Comparison of ENCODE assay signal across 9 cellular contexts in genomic region chr6:125985522-125985921, GRCh38. TPM values are rescaled to one million over a fixed set of nuclear protein-coding genes. Genes with fewer than 3 reads are reported as not detected.
DNase-seq lines count a peak whose midpoint lies in the region; ATAC-seq, FAIRE-seq and TF ChIP-seq lines count a peak whose summit lies in the region.
"Had no signal": no experiment of that assay in that cellular context is flagged by ENCODE, and none has a peak within 500 bp of the region (broad histone marks: within the 10 kb centered on the region; RNA-seq: fewer than 3 reads in every experiment).

No MANE protein-coding gene starts in this region.

- H3K56ac ChIP-seq in H1 (replicated peaks; ENCODE audit: insufficient read length, low read depth, low read length), result no peak overlapping the region

- H3K27me3 ChIP-seq in Caco-2 (replicated peaks; ENCODE audit: control insufficient read depth, insufficient read depth, low read length) (no peaks in the 10 kb centered on the region), MG63 (no peaks in the 10 kb centered on the region), H1 (replicated peaks in 1 of 4; ENCODE audit: control insufficient read depth in 3 of 4, extremely low read depth in 1 of 4, insufficient read depth in 3 of 4, low read length in 3 of 4) (no peaks in the 10 kb centered on the region)

- no peaks in the 10 kb centered on the region for H4K20me1 ChIP-seq in H1 (replicated peaks in 1 of 2; ENCODE audit: control insufficient read depth in 1 of 2, insufficient read depth in 2 of 2, low read length in 2 of 2)

- in situ Hi-C loops in KBM-7 (cut with MboI; ENCODE audit: low pct_unique_long_range_greater_than_20kb, low sequenced_read_pairs), result no loop called here

- H3K36me3 Mint-ChIP-seq in Caco-2 (ENCODE audit: insufficient read depth, unreplicated experiment) (no peaks in the 10 kb centered on the region), osteocyte (ENCODE audit: unreplicated experiment) (no peaks in the 10 kb centered on the region)
- H3K36me3 Mint-ChIP-seq in stimulated activated naive B cell treated with anti-CD40 and anti-IgM and Interleukin-4, amounts not matched to agents 10 μg/mL and 1 μg/mL and 100 μg/mL, for 72 hours, result no peaks in the 10 kb centered on the region

- peak overlapping the region; percentile 95; the same call in 1 of the 2 replicates for H2AFZ ChIP-seq in H1 (ENCODE audit: low read length)

- no peaks in the 10 kb centered on the region for H3K36me3 ChIP-seq in Caco-2 (ENCODE audit: control insufficient read depth, insufficient read depth, low read length)
- no peaks in the 10 kb centered on the region for H3K36me3 ChIP-seq in MG63
- no peaks in the 10 kb centered on the region for H3K36me3 ChIP-seq in H1 (ENCODE audit: control insufficient read depth in 2 of 4, insufficient read depth in 4 of 4, low read length in 3 of 4)

- CTCF ChIA-PET in Caco-2 (lab: Charles Lee), result interaction anchor here (0.7 to 1.8 kb wide), 6 partner anchors 10 to 204 kb away, joined by 3 to 14 read pairs (median 4); partner anchors contain the start of genes HINT3 and NCOA7
- CTCF ChIA-PET in H1 (lab: Charles Lee; ENCODE audit: partially characterized antibody), result interaction anchor here (0.6 to 2.8 kb wide), 7 partner anchors 8 to 226 kb away, joined by 3 to 18 read pairs (median 5); no protein-coding TSS in a partner anchor

- H3K4me3 ChIP-seq in Caco-2 (ENCODE audit: low read depth, low read length), result peak overlapping the region; percentile 67
- H3K4me3 ChIP-seq in MG63, result peak overlapping the region; percentile 87
- peak overlapping the region; percentile 89 to 97 (median 90); a peak in 7 of 8 replicates for H3K4me3 ChIP-seq in H1 (ENCODE audit: extremely low read depth in 1 of 4, insufficient read depth in 2 of 4, low read depth in 3 of 4, low read length in 4 of 4)

- H3K9me3 ChIP-seq in Caco-2, result no peaks in the 10 kb centered on the region
- no peaks in the 10 kb centered on the region for H3K9me3 ChIP-seq in MG63
- H3K9me3 ChIP-seq in H1 (ENCODE audit: insufficient read depth in 2 of 2, low read depth in 1 of 2, low read length in 1 of 2), result no peaks in the 10 kb centered on the region

- no peaks in the 10 kb centered on the region for H3K4me1 Mint-ChIP-seq in Caco-2 (ENCODE audit: low read depth, unreplicated experiment)
- H3K4me1 Mint-ChIP-seq in osteocyte (ENCODE audit: unreplicated experiment), result peaks cover 13% of the 10 kb centered on the region
- no peaks in the 10 kb centered on the region for H3K4me1 Mint-ChIP-seq in stimulated activated naive B cell treated with anti-CD40 and anti-IgM and Interleukin-4, amounts not matched to agents 10 μg/mL and 1 μg/mL and 100 μg/mL, for 72 hours

- POLR2A ChIA-PET in Caco-2 (lab: Charles Lee), result interaction anchor here (1.5 to 1.8 kb wide), 4 partner anchors 10 to 195 kb away, joined by 4 to 12 read pairs (median 8); partner anchors contain the start of genes HINT3 and NCOA7
- POLR2A ChIA-PET in H1 (lab: Charles Lee; ENCODE audit: partially characterized antibody), result interaction anchor here (0.6 to 2.0 kb wide), 8 partner anchors 10 to 622 kb away, joined by 3 to 19 read pairs (median 4); partner anchors contain the start of gene HINT3

- H3K79me2 ChIP-seq in H1 (ENCODE audit: control insufficient read depth in 1 of 2, insufficient read depth in 2 of 2, low read length in 2 of 2), result peaks cover 3 to 48% of the 10 kb centered on the region in 2 experiments; a peak in 3 of 4 replicates

- WGBS in H1 (ENCODE audit: extremely low coverage in 1 of 2, insufficient coverage in 1 of 2, insufficient read length in 1 of 2, insufficient replicate concordance in 2 of 2, low coverage in 1 of 2, low lambda C conversion rate in 2 of 2, missing lambda C conversion rate in 1 of 2), 2 experiments, result 89% methylated on average over 4 of the region's 4 CpGs; no CpG with 5 or more reads in 1 of the 2 experiments

- intact Hi-C loops in Caco-2 (cut with micrococcal nuclease; ENCODE audit: unreplicated experiment), result no loop called here

- DNase-seq in Caco-2, result no peak
- DNase-seq in MG63, result no peak
- no peak for DNase-seq in H1 (ENCODE audit: low read depth in 1 of 2, low spot score in 2 of 2)
- DNase-seq in osteocyte (ENCODE audit: extremely low spot score, unreplicated experiment), result no peak
- no peak for DNase-seq in GDM1 (lab: John Stamatoyannopoulos, UW)
- DNase-seq in ecto neural progenitor cell (ENCODE audit: low spot score), result no peak
- no peak for DNase-seq in stimulated activated naive B cell treated with anti-CD40 and anti-IgM and Interleukin-4, amounts not matched to agents 10 μg/mL and 1 μg/mL and 100 μg/mL, for 72 hours
- no peak for DNase-seq in KBM-7

- no peak for ATAC-seq in stimulated activated naive B cell treated with anti-CD40 and anti-IgM and Interleukin-4, amounts not matched to agents 10 μg/mL and 1 μg/mL and 100 μg/mL, for 72 hours (replicated peaks)

- H3K4me1 ChIP-seq in Caco-2 (peaks cover 27% of the 10 kb centered on the region), H1 (replicated peaks in 1 of 4; ENCODE audit: control insufficient read depth in 3 of 4, insufficient read depth in 4 of 4, low read length in 3 of 4) (peaks cover 0 to 10% (median 3%) of the 10 kb centered on the region in 4 experiments; a peak in 4 of 7 replicates)

- FAIRE-seq in H1 (lab: Jason Lieb, UNC), result no peak

- no TSS peak for BruUV-seq in Caco-2 (replicated peaks; lab: Mats Ljungman, UMichigan)

- TF ChIP-seq EP300 in H1 (IDR thresholded peaks at IDR 0.05; ENCODE audit: borderline replicate concordance in 1 of 2, low read depth in 2 of 2, low read length in 2 of 2), result no peak

- no peak overlapping the region for H2BK5ac ChIP-seq in H1 (ENCODE audit: low read depth, low read length)

- no peak overlapping the region for H4K5ac ChIP-seq in H1 (ENCODE audit: insufficient read length, low read depth, low read length)

- no peak overlapping the region for H2AK5ac ChIP-seq in H1 (ENCODE audit: low read depth, low read length)

- H2BK120ac ChIP-seq in H1 (replicated peaks; ENCODE audit: low read depth, low read length), result no peak overlapping the region

- no peaks in the 10 kb centered on the region for H3K9me3 Mint-ChIP-seq in Caco-2 (ENCODE audit: unreplicated experiment)
- H3K9me3 Mint-ChIP-seq in osteocyte (ENCODE audit: unreplicated experiment), result no peaks in the 10 kb centered on the region
- H3K9me3 Mint-ChIP-seq in stimulated activated naive B cell treated with anti-CD40 and anti-IgM and Interleukin-4, amounts not matched to agents 10 μg/mL and 1 μg/mL and 100 μg/mL, for 72 hours, result no peaks in the 10 kb centered on the region
- H3K9me3 Mint-ChIP-seq: dendritic cell treated with granulocyte-macrophage colony-stimulating factor and Interleukin-4, amounts not matched to agents 40 ng/mL and 50 ng/mL, for 4 days had no signal

- no peak overlapping the region for H3K4me3 Mint-ChIP-seq in Caco-2 (ENCODE audit: unreplicated experiment)
- peak overlapping the region; percentile 26 for H3K4me3 Mint-ChIP-seq in osteocyte (ENCODE audit: unreplicated experiment)
- no peak overlapping the region for H3K4me3 Mint-ChIP-seq in stimulated activated naive B cell treated with anti-CD40 and anti-IgM and Interleukin-4, amounts not matched to agents 10 μg/mL and 1 μg/mL and 100 μg/mL, for 72 hours
- H3K4me3 Mint-ChIP-seq: dendritic cell treated with granulocyte-macrophage colony-stimulating factor and Interleukin-4, amounts not matched to agents 40 ng/mL and 50 ng/mL, for 4 days had no signal

- peak overlapping the region; percentile 78 to 90 for H3K4me2 ChIP-seq in H1 (ENCODE audit: insufficient read depth in 1 of 2, low read depth in 2 of 2, low read length in 2 of 2)

- no peak overlapping the region for H2BK20ac ChIP-seq in H1 (ENCODE audit: low read length)

- no peak overlapping the region for H2BK15ac ChIP-seq in H1 (ENCODE audit: low read length)

- no peak for TF ChIP-seq RAD21 in H1 (IDR thresholded peaks at IDR 0.05 in 1 of 2, conservative IDR thresholded peaks at IDR 0.05 in 1 of 2; ENCODE audit: low read depth in 2 of 2, low read length in 2 of 2)

- H3K23me2 ChIP-seq in H1 (ENCODE audit: low read depth, low read length), result peaks cover 11% of the 10 kb centered on the region

- no peak overlapping the region for H3K23ac ChIP-seq in H1 (ENCODE audit: insufficient read length)

- no peak overlapping the region for H3K14ac ChIP-seq in H1 (ENCODE audit: insufficient read length)

- H3K18ac ChIP-seq in H1 (ENCODE audit: extremely low read depth, low read length), result no peak overlapping the region

- H4K91ac ChIP-seq in H1 (replicated peaks; ENCODE audit: insufficient read length, low read length), result no peak overlapping the region

- H3K4ac ChIP-seq in H1 (replicated peaks; ENCODE audit: insufficient read length, low read depth, low read length), result no peak overlapping the region

- peak overlapping the region in 1 of 4 experiments; percentile 88; a peak in 1 of 7 replicates for H3K9ac ChIP-seq in H1 (replicated peaks in 1 of 4; ENCODE audit: extremely low read depth in 1 of 4, low read depth in 3 of 4, low read length in 3 of 4)

- no peak overlapping the region for H4K8ac ChIP-seq in H1 (ENCODE audit: extremely low read depth, insufficient read depth, low read length)

- no peak overlapping the region for H3K27ac ChIP-seq in H1 (ENCODE audit: low read depth, low read length)

- no peaks in the 10 kb centered on the region; the same call in 1 of the 2 replicates for H3K79me1 ChIP-seq in H1 (ENCODE audit: low read depth, low read length)

- TF ChIP-seq CTCF in Caco-2 (IDR thresholded peaks at IDR 0.05; ENCODE audit: insufficient read depth in 1 of 2, low read depth in 1 of 2, low read length in 1 of 2, severe bottlenecking in 1 of 2, unreplicated experiment in 1 of 2) (no peak), H1 (IDR thresholded peaks at IDR 0.05; ENCODE audit: control extremely low read depth in 1 of 3, insufficient read depth in 1 of 3, low read depth in 1 of 3, low read length in 3 of 3) (no peak), osteocyte (IDR thresholded peaks at IDR 0.05) (no peak)

- H3K27ac Mint-ChIP-seq in Caco-2 (ENCODE audit: unreplicated experiment) (no peak overlapping the region), osteocyte (ENCODE audit: unreplicated experiment) (no peak overlapping the region)
- no peak overlapping the region for H3K27ac Mint-ChIP-seq in stimulated activated naive B cell treated with anti-CD40 and anti-IgM and Interleukin-4, amounts not matched to agents 10 μg/mL and 1 μg/mL and 100 μg/mL, for 72 hours
- H3K27ac Mint-ChIP-seq: dendritic cell treated with granulocyte-macrophage colony-stimulating factor and Interleukin-4, amounts not matched to agents 40 ng/mL and 50 ng/mL, for 4 days had no signal

- H3K27me3 Mint-ChIP-seq in Caco-2 (ENCODE audit: insufficient read depth, unreplicated experiment), result no peaks in the 10 kb centered on the region
- H3K27me3 Mint-ChIP-seq in osteocyte (ENCODE audit: unreplicated experiment), result no peaks in the 10 kb centered on the region
- no peaks in the 10 kb centered on the region for H3K27me3 Mint-ChIP-seq in stimulated activated naive B cell treated with anti-CD40 and anti-IgM and Interleukin-4, amounts not matched to agents 10 μg/mL and 1 μg/mL and 100 μg/mL, for 72 hours
- H3K27me3 Mint-ChIP-seq: dendritic cell treated with granulocyte-macrophage colony-stimulating factor and Interleukin-4, amounts not matched to agents 40 ng/mL and 50 ng/mL, for 4 days had no signal

- TF ChIP-seq POLR2A in H1 (IDR thresholded peaks at IDR 0.05; ENCODE audit: control extremely low read depth in 1 of 2, low read depth in 2 of 2, low read length in 2 of 2), result no peak

- H2BK12ac ChIP-seq in H1 (ENCODE audit: low read depth, low read length), result no peak overlapping the region

RNA-seq across cellular contexts. Expression of gene TRMT11, which starts 0.8 kb away (rescaled TPM):
- total RNA-seq in Caco-2 (2022), result 31.5 and 36.7 TPM in 2 replicates
- total RNA-seq in MG63 (2014; rRNA removed; shearing (Covaris generic); ENCODE audit: low replicate concordance), result 7.7 and 11.2 TPM in 2 replicates
- total RNA-seq in H1 (2021; fragmentation: NEBNext Ultra II Directional; extraction: Animal tissue kit (Norgen Biotek cat#: 25700)), result 23.3 and 32.4 TPM in 2 replicates
- polyA plus RNA-seq in H1 (2011; rRNA removed), result 11.8 and 19.7 TPM in 2 replicates
- polyA plus RNA-seq in H1 (2011; cell fraction: cytosol; rRNA removed), result 24.8 TPM
- polyA plus RNA-seq in H1 (2011; cell fraction: nucleus; rRNA removed), result 20.7 TPM
- 19.8 to 26.7 TPM (median 22.1 TPM) in 4 replicates for polyA plus RNA-seq in H1 (2012, experiment 1 of 2)
- polyA plus RNA-seq in H1 (2012, experiment 2 of 2), result 2.5 TPM
- 17.1 TPM for polyA plus RNA-seq in H1 (2013, experiment 1 of 2)
- polyA plus RNA-seq in H1 (2013, experiment 2 of 2), result 16.3 TPM
- 29.2 and 34.1 TPM in 2 replicates for polyA minus RNA-seq in H1 (2011; rRNA and poly(A)+ RNA removed)
- 15.0 TPM for polyA minus RNA-seq in H1 (2011; cell fraction: cytosol; rRNA and poly(A)+ RNA removed)
- 76.8 TPM for polyA minus RNA-seq in H1 (2011; cell fraction: nucleus; rRNA and poly(A)+ RNA removed)
- total RNA-seq in osteocyte, result 20.4 and 21.1 TPM in 2 replicates

RNA-seq across cellular contexts. Expression of gene HINT3, which starts 29.0 kb away (rescaled TPM):
- 20.2 and 24.6 TPM in 2 replicates for total RNA-seq in Caco-2 (2022)
- total RNA-seq in MG63 (2014; rRNA removed; shearing (Covaris generic); ENCODE audit: low replicate concordance), result 7.4 and 8.6 TPM in 2 replicates
- 7.7 and 7.8 TPM in 2 replicates for total RNA-seq in H1 (2021; fragmentation: NEBNext Ultra II Directional; extraction: Animal tissue kit (Norgen Biotek cat#: 25700))
- polyA plus RNA-seq in H1 (2011; rRNA removed), result 1.2 and 1.5 TPM in 2 replicates
- polyA plus RNA-seq in H1 (2011; cell fraction: cytosol; rRNA removed), result 1.8 TPM
- polyA plus RNA-seq in H1 (2011; cell fraction: nucleus; rRNA removed), result 1.0 TPM
- polyA plus RNA-seq in H1 (2012, experiment 1 of 2), result 3.5 to 5.6 TPM (median 4.6 TPM) in 4 replicates
- 0.73 TPM for polyA plus RNA-seq in H1 (2012, experiment 2 of 2)
- polyA plus RNA-seq in H1 (2013, experiment 1 of 2), result 4.3 TPM
- polyA plus RNA-seq in H1 (2013, experiment 2 of 2), result 3.9 TPM
- 0.79 and 2.0 TPM in 2 replicates for polyA minus RNA-seq in H1 (2011; rRNA and poly(A)+ RNA removed)
- polyA minus RNA-seq in H1 (2011; cell fraction: cytosol; rRNA and poly(A)+ RNA removed), result 2.5 TPM
- polyA minus RNA-seq in H1 (2011; cell fraction: nucleus; rRNA and poly(A)+ RNA removed), result 3.0 TPM
- 15.0 and 16.6 TPM in 2 replicates for total RNA-seq in osteocyte
